Comparison of ENCODE assay signal across 10 cellular contexts in the genomic region with DNA sequence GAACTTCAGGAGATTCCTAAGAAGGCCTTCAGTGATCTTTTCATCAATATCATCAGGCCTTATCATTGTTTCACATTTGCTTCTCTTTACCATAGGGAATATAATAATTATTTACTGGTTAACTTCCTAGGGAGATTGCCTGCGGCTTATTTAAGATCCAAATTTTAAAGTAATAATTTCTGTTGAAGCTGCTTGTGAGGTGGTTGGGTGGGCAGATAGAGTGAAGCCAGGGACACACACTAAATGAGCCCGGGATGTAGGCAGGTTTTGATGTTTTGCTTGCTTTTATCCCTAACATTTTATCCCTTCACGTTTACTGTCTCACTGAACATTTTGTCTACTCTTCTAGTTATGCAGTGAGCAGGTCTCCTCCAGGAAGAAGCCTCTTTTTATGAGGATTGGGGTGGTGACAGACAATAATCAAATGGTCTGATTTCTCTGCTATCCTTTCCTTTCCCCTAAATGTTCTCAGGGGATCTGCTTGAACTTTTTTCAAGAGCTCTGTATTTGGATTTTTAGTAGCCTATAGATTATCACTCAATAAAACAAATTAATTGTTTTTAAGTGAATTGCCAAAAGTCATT.
DNase-seq lines count a peak whose midpoint lies in the region; ATAC-seq and TF ChIP-seq lines count a peak whose summit lies in the region.
"Had no signal": no experiment of that assay in that cellular context is flagged by ENCODE, and none has a peak within 500 bp of the region (broad histone marks: within the 10 kb centered on the region; RNA-seq: fewer than 3 reads in every experiment).

No MANE protein-coding gene starts in this region.

- no peak for DNase-seq in natural killer cell treated with Interleukin-12 subunit alpha and Interleukin-12 subunit beta and Interleukin-15 and Interleukin-18, amount 100 ng/mL, for 72 hours (ENCODE audit: low spot score)
- DNase-seq in natural killer cell (no peak), kidney tubule cell (ENCODE audit: low spot score) (peak; percentile 24), GM13977 (ENCODE audit: low spot score) (no peak), NCI-H510A treated with DMSO at 0.1 percent for 48 hours (lab: John Stamatoyannopoulos, UW) (no peak), HuH-7.5 (ENCODE audit: low spot score) (no peak)
- DNase-seq in activated naive CD8-positive, alpha-beta T cell treated with anti-CD3 and anti-CD28 coated beads for 36 hours, result no peak
- DNase-seq: DMS153; naive thymus-derived CD8-positive, alpha-beta T cell had no signal

- H3K36me3 ChIP-seq in urinary bladder (ENCODE audit: insufficient read depth), result no peaks in the 10 kb centered on the region

- H3K4me1 ChIP-seq in urinary bladder (ENCODE audit: insufficient read depth), result no peaks in the 10 kb centered on the region

- H3K27ac Mint-ChIP-seq in natural killer cell treated with Interleukin-12 subunit alpha and Interleukin-12 subunit beta and Interleukin-15 and Interleukin-18, amount 100 ng/mL, for 72 hours, result peak overlapping the region; percentile 99 to 100
- H3K27ac Mint-ChIP-seq in natural killer cell, result no peak overlapping the region
- no peak overlapping the region for H3K27ac Mint-ChIP-seq in activated naive CD8-positive, alpha-beta T cell treated with anti-CD3 and anti-CD28 coated beads for 36 hours

- H3K27me3 Mint-ChIP-seq in natural killer cell treated with Interleukin-12 subunit alpha and Interleukin-12 subunit beta and Interleukin-15 and Interleukin-18, amount 100 ng/mL, for 72 hours, result no peaks in the 10 kb centered on the region
- no peaks in the 10 kb centered on the region for H3K27me3 Mint-ChIP-seq in natural killer cell (ENCODE audit: low read depth in 2 of 2)
- peaks cover 6% of the 10 kb centered on the region for H3K27me3 Mint-ChIP-seq in activated naive CD8-positive, alpha-beta T cell treated with anti-CD3 and anti-CD28 coated beads for 36 hours
- H3K27me3 Mint-ChIP-seq: naive thymus-derived CD8-positive, alpha-beta T cell had no signal

- peaks cover 13% of the 10 kb centered on the region for H3K36me3 Mint-ChIP-seq in natural killer cell treated with Interleukin-12 subunit alpha and Interleukin-12 subunit beta and Interleukin-15 and Interleukin-18, amount 100 ng/mL, for 72 hours
- H3K36me3 Mint-ChIP-seq in natural killer cell, result peaks cover 7% of the 10 kb centered on the region
- H3K36me3 Mint-ChIP-seq in activated naive CD8-positive, alpha-beta T cell treated with anti-CD3 and anti-CD28 coated beads for 36 hours, result peaks cover 22% of the 10 kb centered on the region

- ATAC-seq in natural killer cell treated with Interleukin-12 subunit alpha and Interleukin-12 subunit beta and Interleukin-15 and Interleukin-18, amount 100 ng/mL, for 72 hours, result no peak
- no peak for ATAC-seq in natural killer cell
- ATAC-seq: naive thymus-derived CD8-positive, alpha-beta T cell had no signal

- peak overlapping the region; percentile 30 for H3K4me3 ChIP-seq in urinary bladder (ENCODE audit: low read depth, low read length)

- no peak for TF ChIP-seq CTCF in natural killer cell (IDR thresholded peaks at IDR 0.05)
- no peak for TF ChIP-seq CTCF in GM13977 (IDR thresholded peaks at IDR 0.05; ENCODE audit: extremely low read depth, insufficient read depth, missing control alignments)

- peaks cover 49 to 58% of the 10 kb centered on the region in 2 donors for H3K4me1 Mint-ChIP-seq in natural killer cell treated with Interleukin-12 subunit alpha and Interleukin-12 subunit beta and Interleukin-15 and Interleukin-18, amount 100 ng/mL, for 72 hours (ENCODE audit: low read depth in 2 of 2)
- peaks cover 44 to 53% of the 10 kb centered on the region in 2 donors for H3K4me1 Mint-ChIP-seq in natural killer cell
- H3K4me1 Mint-ChIP-seq in activated naive CD8-positive, alpha-beta T cell treated with anti-CD3 and anti-CD28 coated beads for 36 hours, result peaks cover 58% of the 10 kb centered on the region

- no peaks in the 10 kb centered on the region for H3K9me3 Mint-ChIP-seq in natural killer cell treated with Interleukin-12 subunit alpha and Interleukin-12 subunit beta and Interleukin-15 and Interleukin-18, amount 100 ng/mL, for 72 hours
- no peaks in the 10 kb centered on the region for H3K9me3 Mint-ChIP-seq in natural killer cell
- H3K9me3 Mint-ChIP-seq in activated naive CD8-positive, alpha-beta T cell treated with anti-CD3 and anti-CD28 coated beads for 36 hours, result no peaks in the 10 kb centered on the region
- H3K9me3 Mint-ChIP-seq: naive thymus-derived CD8-positive, alpha-beta T cell had no signal

- intact Hi-C loops in natural killer cell (cut with micrococcal nuclease), result no loop called here

- in situ Hi-C loops in GM13977 (cut with MboI; ENCODE audit: low pct_unique_long_range_greater_than_20kb, low sequenced_read_pairs, unreplicated experiment), result loop anchor here (25.0 kb wide), 2 partner anchors 197 to 328 kb away; no protein-coding TSS in a partner anchor

- WGBS in urinary bladder, result 50% methylated on average over 3 of the region's 3 CpGs

- peak overlapping the region; percentile 71 for H3K27ac ChIP-seq in urinary bladder (ENCODE audit: low read depth)

- H3K4me3 Mint-ChIP-seq in natural killer cell treated with Interleukin-12 subunit alpha and Interleukin-12 subunit beta and Interleukin-15 and Interleukin-18, amount 100 ng/mL, for 72 hours, result peak overlapping the region; percentile 98
- no peak overlapping the region for H3K4me3 Mint-ChIP-seq in natural killer cell
- H3K4me3 Mint-ChIP-seq in activated naive CD8-positive, alpha-beta T cell treated with anti-CD3 and anti-CD28 coated beads for 36 hours, result peak overlapping the region; percentile 40

Comparison
In these comparisons a context has a peak if more than half of its experiments do, and no peak if none do; other contexts are left out.
1. H3K27ac Mint-ChIP-seq: peak in natural killer cell treated with Interleukin-12 subunit alpha and Interleukin-12 subunit beta and Interleukin-15 and Interleukin-18, amount 100 ng/mL, for 72 hours (2 of 2); none in natural killer cell (0 of 2) and activated naive CD8-positive, alpha-beta T cell treated with anti-CD3 and anti-CD28 coated beads for 36 hours (single experiment).